23 cellular contexts compared by ENCODE assay signal in the genomic region with DNA sequence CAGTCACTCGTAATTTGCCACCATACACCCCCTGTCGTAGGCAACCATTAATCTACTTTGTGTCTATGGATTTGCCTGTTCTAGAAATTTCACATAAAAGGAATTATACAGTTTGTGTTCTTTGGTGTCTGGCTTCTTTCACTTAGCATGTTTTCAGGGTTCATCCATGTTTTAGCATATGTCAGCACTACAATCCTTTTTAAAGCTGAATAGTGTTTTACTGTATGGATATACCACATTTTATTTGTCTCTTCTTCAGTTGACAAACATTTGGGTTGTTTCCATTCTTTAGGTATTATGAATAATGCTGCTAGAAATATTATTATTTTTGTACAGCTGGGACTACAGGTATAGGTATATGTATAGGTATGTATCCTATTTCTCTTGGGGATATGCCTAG.
"Had no signal": no experiment of that assay in that cellular context is flagged by ENCODE, and none has a peak within 500 bp of the region (broad histone marks: within the 10 kb centered on the region; RNA-seq: fewer than 3 reads in every experiment).

No MANE protein-coding gene starts in this region.

- H3K36me3 ChIP-seq: ovary, uterus had no signal

- H2AFZ ChIP-seq: hepatocyte, neural progenitor cell had no signal

- H3K4me3 ChIP-seq: hepatocyte, left ventricle myocardium inferior, lung, neural progenitor cell, ovary, spleen, suprapubic skin, thoracic aorta, tibial artery, uterus had no signal

- ATAC-seq: natural killer cell; right cardiac atrium; sciatic nerve; stimulated activated effector memory CD8-positive, alpha-beta T cell treated with anti-CD3 and anti-CD28 coated beads, Interleukin-12 subunit alpha, Interleukin-12 subunit beta, amount 100 ng/mL, for 72 hours had no signal

- H3K27ac ChIP-seq: hepatocyte, left ventricle myocardium inferior, neural progenitor cell, ovary, spleen, suprapubic skin had no signal

- H3K4me2 ChIP-seq: hepatocyte, neural progenitor cell had no signal

- H3K9me3 ChIP-seq: ovary, suprapubic skin, thoracic aorta, uterus had no signal

- H3K9ac ChIP-seq: neural progenitor cell had no signal

- DNase-seq: islet precursor cell; left ventricle myocardium inferior; mesendoderm; naive B cell; natural killer cell; nephron progenitor cell; ovary; retina; right cardiac atrium; small intestine; spleen; stimulated activated CD4-positive, alpha-beta T cell treated with anti-CD3 and anti-CD28 coated beads, Interleukin-4, amount 100 ng/mL, for 24 hours; stimulated activated naive CD4-positive, alpha-beta T cell; tibial artery; trophoblast cell; uterus had no signal

- H3K27me3 ChIP-seq: hepatocyte, neural progenitor cell, ovary, spleen, suprapubic skin, tibial artery, uterus had no signal
